20 cellular contexts compared by ENCODE assay signal in the genomic region with DNA sequence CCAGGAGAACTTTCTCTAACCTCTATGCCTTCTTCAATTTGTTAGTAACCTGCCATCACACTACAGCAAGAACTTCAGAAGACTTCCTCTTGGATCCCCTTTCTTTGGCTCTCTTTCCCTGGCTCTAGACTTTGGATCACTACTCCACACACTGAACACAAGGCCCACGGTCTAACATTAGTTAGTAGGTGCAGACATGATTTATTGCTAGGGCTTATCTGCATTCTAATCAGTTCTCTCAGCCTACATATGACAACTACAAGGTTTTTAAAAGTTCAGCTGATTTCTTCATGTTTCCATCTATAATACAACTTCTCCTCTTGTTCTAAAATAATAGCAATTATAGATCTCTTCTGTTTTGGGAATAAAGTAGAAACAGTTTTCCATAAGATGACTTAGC.
DNase-seq lines count a peak whose midpoint lies in the region; ATAC-seq and TF ChIP-seq lines count a peak whose summit lies in the region.
"Had no signal": no experiment of that assay in that cellular context is flagged by ENCODE, and none has a peak within 500 bp of the region (broad histone marks: within the 10 kb centered on the region; RNA-seq: fewer than 3 reads in every experiment).

No MANE protein-coding gene starts in this region.

- no peak for DNase-seq in SK-N-SH
- peak; percentile 3 for DNase-seq in M059J (ENCODE audit: low read depth)
- peak; percentile 28 for DNase-seq in hepatocyte (ENCODE audit: low spot score)
- DNase-seq in Caco-2: no peak
- DNase-seq in HPDE6-E6E7 (ENCODE audit: extremely low spot score): no peak
- DNase-seq: BE2C; CD4-positive, CD25-positive, alpha-beta regulatory T cell; DMS153; MG63; NCI-H1048; NCI-H1436; NCI-H1930; NCI-H526 treated with DMSO at 0.1 percent for 48 hours; Peyer's patch; SW 1271 had no signal

- H3K4me3 Mint-ChIP-seq in Caco-2 (ENCODE audit: unreplicated experiment): no peak overlapping the region
- H3K4me3 Mint-ChIP-seq: CD4-positive, CD25-positive, alpha-beta regulatory T cell had no signal

- H3K4me1 Mint-ChIP-seq in Caco-2 (ENCODE audit: low read depth, unreplicated experiment): no peaks in the 10 kb centered on the region
- H3K4me1 Mint-ChIP-seq: CD4-positive, CD25-positive, alpha-beta regulatory T cell had no signal

- no peaks in the 10 kb centered on the region for H3K27me3 Mint-ChIP-seq in Caco-2 (ENCODE audit: insufficient read depth, unreplicated experiment)
- H3K27me3 Mint-ChIP-seq: CD4-positive, CD25-positive, alpha-beta regulatory T cell had no signal

- H3K27ac ChIP-seq in SK-N-SH (ENCODE audit: low read depth in 2 of 2, low read length in 1 of 2) (no peak overlapping the region), hepatocyte (no peak overlapping the region)
- H3K27ac ChIP-seq: Peyer's patch, SJSA1 had no signal

- no peak for TF ChIP-seq RAD21 in SK-N-SH (IDR thresholded peaks at IDR 0.05; ENCODE audit: low read length)

- no peaks in the 10 kb centered on the region for H3K27me3 ChIP-seq in SK-N-SH (ENCODE audit: insufficient read depth)
- no peaks in the 10 kb centered on the region for H3K27me3 ChIP-seq in hepatocyte
- H3K27me3 ChIP-seq in Caco-2 (replicated peaks; ENCODE audit: control insufficient read depth, insufficient read depth, low read length): no peaks in the 10 kb centered on the region
- H3K27me3 ChIP-seq: BE2C, MG63, Peyer's patch, SJSA1 had no signal

- H3K9me2 ChIP-seq in SK-N-SH: no peaks in the 10 kb centered on the region
- no peaks in the 10 kb centered on the region for H3K9me2 ChIP-seq in hepatocyte (replicated peaks; ENCODE audit: insufficient read depth)

- H3K27ac Mint-ChIP-seq in Caco-2 (ENCODE audit: unreplicated experiment): no peak overlapping the region
- H3K27ac Mint-ChIP-seq: CD4-positive, CD25-positive, alpha-beta regulatory T cell had no signal

- H3K9me3 Mint-ChIP-seq in Caco-2 (ENCODE audit: unreplicated experiment): peaks cover 10% of the 10 kb centered on the region

- CTCF ChIA-PET in SK-N-SH (lab: Yijun Ruan, JAX) (no interaction called here), Caco-2 (lab: Charles Lee) (no interaction called here)

- H3K79me2 ChIP-seq in SK-N-SH (ENCODE audit: insufficient read depth) (no peaks in the 10 kb centered on the region), hepatocyte (no peaks in the 10 kb centered on the region)

- TF ChIP-seq EP300 in SK-N-SH (IDR thresholded peaks at IDR 0.05; ENCODE audit: borderline replicate concordance in 1 of 2, low read depth in 1 of 2, low read length in 1 of 2): no peak

- no peak overlapping the region for H2AFZ ChIP-seq in SK-N-SH (ENCODE audit: low read depth)
- no peak overlapping the region for H2AFZ ChIP-seq in hepatocyte

- no peaks in the 10 kb centered on the region for H3K4me1 ChIP-seq in SK-N-SH (ENCODE audit: control insufficient read depth in 1 of 2, insufficient read depth in 2 of 2, low read depth in 1 of 2, low read length in 1 of 2)
- no peaks in the 10 kb centered on the region for H3K4me1 ChIP-seq in hepatocyte (ENCODE audit: insufficient read depth)
- no peaks in the 10 kb centered on the region for H3K4me1 ChIP-seq in Caco-2
- H3K4me1 ChIP-seq: BE2C, HAP-1, Peyer's patch, SJSA1 had no signal

- no peaks in the 10 kb centered on the region for H3F3A ChIP-seq in SK-N-SH (replicated peaks; ENCODE audit: insufficient read depth)

- H3K9ac ChIP-seq in SK-N-SH: no peak overlapping the region

- H3K9me3 ChIP-seq in SK-N-SH: no peaks in the 10 kb centered on the region
- H3K9me3 ChIP-seq in hepatocyte (ENCODE audit: low read depth): no peaks in the 10 kb centered on the region
- H3K9me3 ChIP-seq in Caco-2: no peaks in the 10 kb centered on the region; the same call in 1 of the 2 replicates
- H3K9me3 ChIP-seq: BE2C, HAP-1, MG63, Peyer's patch, SJSA1 had no signal

- H3K4me3 ChIP-seq in SK-N-SH (ENCODE audit: low read depth in 2 of 2, low read length in 1 of 2) (no peak overlapping the region), hepatocyte (no peak overlapping the region), Caco-2 (ENCODE audit: low read depth, low read length) (no peak overlapping the region)
- H3K4me3 ChIP-seq: HAP-1, MG63, Peyer's patch, SJSA1 had no signal

- H4K20me1 ChIP-seq in SK-N-SH (ENCODE audit: insufficient read depth) (no peaks in the 10 kb centered on the region), hepatocyte (ENCODE audit: insufficient read depth, poor library complexity, severe bottlenecking) (no peaks in the 10 kb centered on the region)

- no TSS peak for BruUV-seq in Caco-2 (replicated peaks; lab: Mats Ljungman, UMichigan)

- no peaks in the 10 kb centered on the region for H3K36me3 Mint-ChIP-seq in Caco-2 (ENCODE audit: insufficient read depth, unreplicated experiment)
- H3K36me3 Mint-ChIP-seq: CD4-positive, CD25-positive, alpha-beta regulatory T cell had no signal

- POLR2A ChIA-PET in SK-N-SH (lab: Yijun Ruan, JAX) (no interaction called here), Caco-2 (lab: Charles Lee) (no interaction called here)

- TF ChIP-seq CTCF in SK-N-SH (IDR thresholded peaks at IDR 0.05) (no peak), hepatocyte (IDR thresholded peaks at IDR 0.05; ENCODE audit: poor library complexity) (no peak), Caco-2 (IDR thresholded peaks at IDR 0.05; ENCODE audit: insufficient read depth in 1 of 2, low read depth in 1 of 2, low read length in 1 of 2, severe bottlenecking in 1 of 2, unreplicated experiment in 1 of 2) (no peak)

- ATAC-seq in SK-N-SH treated with all-trans-retinoic acid at 6 μM for 48 hours: no peak
- ATAC-seq in GM18909 (IDR thresholded peaks at IDR 0.05; ENCODE audit: poor library complexity, unreplicated experiment): no peak
- ATAC-seq in GM21360 (IDR thresholded peaks at IDR 0.05; ENCODE audit: unreplicated experiment): no peak

- H3K36me3 ChIP-seq in SK-N-SH (replicated peaks in 1 of 2; ENCODE audit: control insufficient read depth in 1 of 2, insufficient read depth in 2 of 2, low read length in 1 of 2) (no peaks in the 10 kb centered on the region), hepatocyte (replicated peaks; ENCODE audit: insufficient read depth, low read depth) (no peaks in the 10 kb centered on the region), Caco-2 (ENCODE audit: control insufficient read depth, insufficient read depth, low read length) (no peaks in the 10 kb centered on the region)
- H3K36me3 ChIP-seq: BE2C, HAP-1, MG63, Peyer's patch, SJSA1 had no signal

- WGBS in SK-N-SH (ENCODE audit: low lambda C conversion rate): 0% methylated on average over 1 of the region's 1 CpG
- 9% methylated on average over 1 of the region's 1 CpG for WGBS in hepatocyte (ENCODE audit: low lambda C conversion rate, missing lambda C conversion rate)

- intact Hi-C loops in Caco-2 (cut with micrococcal nuclease; ENCODE audit: unreplicated experiment): no loop called here

- H3K4me2 ChIP-seq in SK-N-SH: no peak overlapping the region
- no peak overlapping the region for H3K4me2 ChIP-seq in hepatocyte

TF ChIP-seq in SK-N-SH, 30 proteins besides CTCF, POLR2A, EP300 and RAD21 (continues in another document):
- TF ChIP-seq, protein P1, sequence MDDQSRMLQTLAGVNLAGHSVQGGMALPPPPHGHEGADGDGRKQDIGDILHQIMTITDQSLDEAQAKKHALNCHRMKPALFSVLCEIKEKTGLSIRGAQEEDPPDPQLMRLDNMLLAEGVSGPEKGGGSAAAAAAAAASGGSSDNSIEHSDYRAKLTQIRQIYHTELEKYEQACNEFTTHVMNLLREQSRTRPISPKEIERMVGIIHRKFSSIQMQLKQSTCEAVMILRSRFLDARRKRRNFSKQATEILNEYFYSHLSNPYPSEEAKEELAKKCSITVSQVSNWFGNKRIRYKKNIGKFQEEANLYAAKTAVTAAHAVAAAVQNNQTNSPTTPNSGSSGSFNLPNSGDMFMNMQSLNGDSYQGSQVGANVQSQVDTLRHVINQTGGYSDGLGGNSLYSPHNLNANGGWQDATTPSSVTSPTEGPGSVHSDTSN (IDR thresholded peaks at IDR 0.05): 0 out of 2 replicates have a peak, but pooled peaks have one; percentile 14
- no peak for TF ChIP-seq FOSL2 (IDR thresholded peaks at IDR 0.05; ENCODE audit: borderline replicate concordance, low read depth)

TF ChIP-seq in SK-N-SH treated with all-trans-retinoic acid at 6 μM for 48 hours, 23 proteins besides CTCF, POLR2A, EP300 and RAD21:
- TF ChIP-seq GLIS3 (CRISPR knock-in tag; IDR thresholded peaks at IDR 0.05) (no peak), SNAI2 (CRISPR knock-in tag; IDR thresholded peaks at IDR 0.05) (no peak), ZFP30 (CRISPR knock-in tag; IDR thresholded peaks at IDR 0.05) (no peak), OSR1 (CRISPR knock-in tag; IDR thresholded peaks at IDR 0.05) (no peak), ISL1 (CRISPR knock-in tag; IDR thresholded peaks at IDR 0.05) (no peak), ZC3H10 (CRISPR knock-in tag; IDR thresholded peaks at IDR 0.05) (no peak), CSDC2 (CRISPR knock-in tag; IDR thresholded peaks at IDR 0.05) (no peak), ZFP3 (CRISPR knock-in tag; IDR thresholded peaks at IDR 0.05) (no peak), ESRRG (CRISPR knock-in tag; IDR thresholded peaks at IDR 0.05) (no peak), ZNF8 (CRISPR knock-in tag; IDR thresholded peaks at IDR 0.05) (no peak), BACH2 (CRISPR knock-in tag; IDR thresholded peaks at IDR 0.05; ENCODE audit: borderline replicate concordance) (no peak), ARNTL (CRISPR knock-in tag; IDR thresholded peaks at IDR 0.05; ENCODE audit: borderline replicate concordance, low read depth) (no peak)

Comparison
In these comparisons a context has a peak if more than half of its experiments do, and no peak if none do; other contexts are left out.
1. DNase-seq: peak in M059J (single experiment) and hepatocyte (single experiment); none in SK-N-SH (single experiment), Caco-2 (0 of 2) and HPDE6-E6E7 (single experiment).